Comparison of ENCODE assay signal across 1 cellular context in the genomic region with DNA sequence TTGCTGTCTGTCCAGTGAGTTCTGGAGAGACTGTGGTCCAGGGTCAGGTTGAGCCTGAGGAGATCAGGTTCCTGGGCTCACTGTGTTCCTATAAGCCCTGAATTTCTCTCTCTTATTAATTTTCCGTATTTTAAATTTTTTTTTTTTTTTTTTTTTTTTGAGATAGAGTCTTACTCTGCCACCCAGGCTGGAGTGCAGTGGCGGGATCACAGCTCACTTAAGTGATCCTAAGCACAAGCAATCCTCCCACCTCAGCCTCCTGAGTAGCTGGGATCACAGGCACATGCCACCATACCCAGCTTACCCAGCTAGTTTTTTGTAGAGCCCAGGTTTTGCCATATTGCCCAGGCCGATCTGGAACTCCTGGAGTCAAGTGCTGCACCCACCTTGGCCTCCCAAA.
TF ChIP-seq lines count a peak whose summit lies in the region.

No MANE protein-coding gene starts in this region.

TF ChIP-seq in GM23338, 12 proteins besides CTCF, POLR2A, EP300 and RAD21 (continued from another document):
- TF ChIP-seq, protein P1, sequence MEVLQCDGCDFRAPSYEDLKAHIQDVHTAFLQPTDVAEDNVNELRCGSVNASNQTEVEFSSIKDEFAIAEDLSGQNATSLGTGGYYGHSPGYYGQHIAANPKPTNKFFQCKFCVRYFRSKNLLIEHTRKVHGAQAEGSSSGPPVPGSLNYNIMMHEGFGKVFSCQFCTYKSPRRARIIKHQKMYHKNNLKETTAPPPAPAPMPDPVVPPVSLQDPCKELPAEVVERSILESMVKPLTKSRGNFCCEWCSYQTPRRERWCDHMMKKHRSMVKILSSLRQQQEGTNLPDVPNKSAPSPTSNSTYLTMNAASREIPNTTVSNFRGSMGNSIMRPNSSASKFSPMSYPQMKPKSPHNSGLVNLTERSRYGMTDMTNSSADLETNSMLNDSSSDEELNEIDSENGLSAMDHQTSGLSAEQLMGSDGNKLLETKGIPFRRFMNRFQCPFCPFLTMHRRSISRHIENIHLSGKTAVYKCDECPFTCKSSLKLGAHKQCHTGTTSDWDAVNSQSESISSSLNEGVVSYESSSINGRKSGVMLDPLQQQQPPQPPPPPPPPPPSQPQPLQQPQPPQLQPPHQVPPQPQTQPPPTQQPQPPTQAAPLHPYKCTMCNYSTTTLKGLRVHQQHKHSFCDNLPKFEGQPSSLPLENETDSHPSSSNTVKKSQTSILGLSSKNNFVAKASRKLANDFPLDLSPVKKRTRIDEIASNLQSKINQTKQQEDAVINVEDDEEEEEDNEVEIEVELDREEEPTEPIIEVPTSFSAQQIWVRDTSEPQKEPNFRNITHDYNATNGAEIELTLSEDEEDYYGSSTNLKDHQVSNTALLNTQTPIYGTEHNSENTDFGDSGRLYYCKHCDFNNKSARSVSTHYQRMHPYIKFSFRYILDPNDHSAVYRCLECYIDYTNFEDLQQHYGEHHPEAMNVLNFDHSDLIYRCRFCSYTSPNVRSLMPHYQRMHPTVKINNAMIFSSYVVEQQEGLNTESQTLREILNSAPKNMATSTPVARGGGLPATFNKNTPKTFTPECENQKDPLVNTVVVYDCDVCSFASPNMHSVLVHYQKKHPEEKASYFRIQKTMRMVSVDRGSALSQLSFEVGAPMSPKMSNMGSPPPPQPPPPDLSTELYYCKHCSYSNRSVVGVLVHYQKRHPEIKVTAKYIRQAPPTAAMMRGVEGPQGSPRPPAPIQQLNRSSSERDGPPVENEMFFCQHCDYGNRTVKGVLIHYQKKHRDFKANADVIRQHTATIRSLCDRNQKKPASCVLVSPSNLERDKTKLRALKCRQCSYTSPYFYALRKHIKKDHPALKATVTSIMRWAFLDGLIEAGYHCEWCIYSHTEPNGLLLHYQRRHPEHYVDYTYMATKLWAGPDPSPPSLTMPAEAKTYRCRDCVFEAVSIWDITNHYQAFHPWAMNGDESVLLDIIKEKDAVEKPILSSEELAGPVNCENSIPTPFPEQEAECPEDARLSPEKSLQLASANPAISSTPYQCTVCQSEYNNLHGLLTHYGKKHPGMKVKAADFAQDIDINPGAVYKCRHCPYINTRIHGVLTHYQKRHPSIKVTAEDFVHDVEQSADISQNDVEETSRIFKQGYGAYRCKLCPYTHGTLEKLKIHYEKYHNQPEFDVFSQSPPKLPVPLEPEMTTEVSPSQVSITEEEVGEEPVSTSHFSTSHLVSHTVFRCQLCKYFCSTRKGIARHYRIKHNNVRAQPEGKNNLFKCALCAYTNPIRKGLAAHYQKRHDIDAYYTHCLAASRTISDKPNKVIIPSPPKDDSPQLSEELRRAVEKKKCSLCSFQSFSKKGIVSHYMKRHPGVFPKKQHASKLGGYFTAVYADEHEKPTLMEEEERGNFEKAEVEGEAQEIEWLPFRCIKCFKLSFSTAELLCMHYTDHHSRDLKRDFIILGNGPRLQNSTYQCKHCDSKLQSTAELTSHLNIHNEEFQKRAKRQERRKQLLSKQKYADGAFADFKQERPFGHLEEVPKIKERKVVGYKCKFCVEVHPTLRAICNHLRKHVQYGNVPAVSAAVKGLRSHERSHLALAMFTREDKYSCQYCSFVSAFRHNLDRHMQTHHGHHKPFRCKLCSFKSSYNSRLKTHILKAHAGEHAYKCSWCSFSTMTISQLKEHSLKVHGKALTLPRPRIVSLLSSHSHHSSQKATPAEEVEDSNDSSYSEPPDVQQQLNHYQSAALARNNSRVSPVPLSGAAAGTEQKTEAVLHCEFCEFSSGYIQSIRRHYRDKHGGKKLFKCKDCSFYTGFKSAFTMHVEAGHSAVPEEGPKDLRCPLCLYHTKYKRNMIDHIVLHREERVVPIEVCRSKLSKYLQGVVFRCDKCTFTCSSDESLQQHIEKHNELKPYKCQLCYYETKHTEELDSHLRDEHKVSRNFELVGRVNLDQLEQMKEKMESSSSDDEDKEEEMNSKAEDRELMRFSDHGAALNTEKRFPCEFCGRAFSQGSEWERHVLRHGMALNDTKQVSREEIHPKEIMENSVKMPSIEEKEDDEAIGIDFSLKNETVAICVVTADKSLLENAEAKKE (CRISPR knock-in tag; IDR thresholded peaks at IDR 0.05): no peak
- TF ChIP-seq, protein P2, sequence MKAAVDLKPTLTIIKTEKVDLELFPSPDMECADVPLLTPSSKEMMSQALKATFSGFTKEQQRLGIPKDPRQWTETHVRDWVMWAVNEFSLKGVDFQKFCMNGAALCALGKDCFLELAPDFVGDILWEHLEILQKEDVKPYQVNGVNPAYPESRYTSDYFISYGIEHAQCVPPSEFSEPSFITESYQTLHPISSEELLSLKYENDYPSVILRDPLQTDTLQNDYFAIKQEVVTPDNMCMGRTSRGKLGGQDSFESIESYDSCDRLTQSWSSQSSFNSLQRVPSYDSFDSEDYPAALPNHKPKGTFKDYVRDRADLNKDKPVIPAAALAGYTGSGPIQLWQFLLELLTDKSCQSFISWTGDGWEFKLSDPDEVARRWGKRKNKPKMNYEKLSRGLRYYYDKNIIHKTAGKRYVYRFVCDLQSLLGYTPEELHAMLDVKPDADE (IDR thresholded peaks at IDR 0.05): no peak
- no peak for TF ChIP-seq ZNF114 (CRISPR knock-in tag; IDR thresholded peaks at IDR 0.05)
- TF ChIP-seq, protein P3, sequence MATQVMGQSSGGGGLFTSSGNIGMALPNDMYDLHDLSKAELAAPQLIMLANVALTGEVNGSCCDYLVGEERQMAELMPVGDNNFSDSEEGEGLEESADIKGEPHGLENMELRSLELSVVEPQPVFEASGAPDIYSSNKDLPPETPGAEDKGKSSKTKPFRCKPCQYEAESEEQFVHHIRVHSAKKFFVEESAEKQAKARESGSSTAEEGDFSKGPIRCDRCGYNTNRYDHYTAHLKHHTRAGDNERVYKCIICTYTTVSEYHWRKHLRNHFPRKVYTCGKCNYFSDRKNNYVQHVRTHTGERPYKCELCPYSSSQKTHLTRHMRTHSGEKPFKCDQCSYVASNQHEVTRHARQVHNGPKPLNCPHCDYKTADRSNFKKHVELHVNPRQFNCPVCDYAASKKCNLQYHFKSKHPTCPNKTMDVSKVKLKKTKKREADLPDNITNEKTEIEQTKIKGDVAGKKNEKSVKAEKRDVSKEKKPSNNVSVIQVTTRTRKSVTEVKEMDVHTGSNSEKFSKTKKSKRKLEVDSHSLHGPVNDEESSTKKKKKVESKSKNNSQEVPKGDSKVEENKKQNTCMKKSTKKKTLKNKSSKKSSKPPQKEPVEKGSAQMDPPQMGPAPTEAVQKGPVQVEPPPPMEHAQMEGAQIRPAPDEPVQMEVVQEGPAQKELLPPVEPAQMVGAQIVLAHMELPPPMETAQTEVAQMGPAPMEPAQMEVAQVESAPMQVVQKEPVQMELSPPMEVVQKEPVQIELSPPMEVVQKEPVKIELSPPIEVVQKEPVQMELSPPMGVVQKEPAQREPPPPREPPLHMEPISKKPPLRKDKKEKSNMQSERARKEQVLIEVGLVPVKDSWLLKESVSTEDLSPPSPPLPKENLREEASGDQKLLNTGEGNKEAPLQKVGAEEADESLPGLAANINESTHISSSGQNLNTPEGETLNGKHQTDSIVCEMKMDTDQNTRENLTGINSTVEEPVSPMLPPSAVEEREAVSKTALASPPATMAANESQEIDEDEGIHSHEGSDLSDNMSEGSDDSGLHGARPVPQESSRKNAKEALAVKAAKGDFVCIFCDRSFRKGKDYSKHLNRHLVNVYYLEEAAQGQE (IDR thresholded peaks at IDR 0.05; ENCODE audit: unreplicated experiment): no peak
- TF ChIP-seq EZH2 (IDR thresholded peaks at IDR 0.05; ENCODE audit: low read depth, unreplicated experiment): no peak
TF ChIP-seq in GM23338: peak in this region for 0.
